31 cellular contexts compared by ENCODE assay signal in genomic region chr3:131357275-131357674, GRCh38. TPM values are rescaled to one million over a fixed set of nuclear protein-coding genes. Genes with fewer than 3 reads are reported as not detected.
DNase-seq lines count a peak whose midpoint lies in the region; ATAC-seq, FAIRE-seq and TF ChIP-seq lines count a peak whose summit lies in the region.
"Had no signal": no experiment of that assay in that cellular context is flagged by ENCODE, and none has a peak within 500 bp of the region (broad histone marks: within the 10 kb centered on the region; RNA-seq: fewer than 3 reads in every experiment).

No MANE protein-coding gene starts in this region.

- peaks cover 44% of the 10 kb centered on the region for H3K4me1 ChIP-seq in left ventricle myocardium inferior
- peaks cover 19% of the 10 kb centered on the region for H3K4me1 ChIP-seq in A549
- H3K4me1 ChIP-seq in HEK293 (ENCODE audit: control insufficient read depth, insufficient read depth, low read length): peaks cover 3% of the 10 kb centered on the region
- H3K4me1 ChIP-seq: BE2C had no signal

- no peak for TF ChIP-seq RAD21 in A549 (conservative IDR thresholded peaks at IDR 0.05 in 1 of 2, IDR thresholded peaks at IDR 0.05 in 1 of 2)

- CTCF ChIA-PET in A549 (lab: Yijun Ruan, JAX): no interaction called here
- CTCF ChIA-PET in HEK293 (lab: Yijun Ruan, JAX): no interaction called here

- intact Hi-C loops in left ventricle myocardium inferior (cut with micrococcal nuclease) (no loop called here), left ventricle myocardium superior (cut with micrococcal nuclease) (no loop called here)

- H3K4me2 ChIP-seq in A549: no peak overlapping the region
- H3K4me2 ChIP-seq: BLaER1; BLaER1 treated with 17β-estradiol and CSF1 and Interleukin-3, amounts not matched to agents 10 nM and 100 nM had no signal

- TF ChIP-seq CTCF in left ventricle myocardium inferior (IDR thresholded peaks at IDR 0.05; ENCODE audit: borderline replicate concordance) (no peak), A549 (IDR thresholded peaks at IDR 0.05) (no peak), HEK293 (tag by site-specific recombination; IDR thresholded peaks at IDR 0.05) (no peak), D721Med (IDR thresholded peaks at IDR 0.05; ENCODE audit: insufficient read depth, missing control alignments) (no peak)

- ATAC-seq in left ventricle myocardium superior: no peak
- ATAC-seq in A549: no peak
- ATAC-seq: CD8-positive, alpha-beta T cell had no signal

- POLR2A ChIA-PET in A549 (lab: Yijun Ruan, JAX): no interaction called here
- POLR2A ChIA-PET in HEK293 (lab: Yijun Ruan, JAX): no interaction called here

- H3K27ac ChIP-seq in left ventricle myocardium inferior (replicated peaks): peak overlapping the region; percentile 2
- H3K27ac ChIP-seq in A549: no peak overlapping the region
- H3K27ac ChIP-seq in HEK293 (ENCODE audit: extremely low read depth, low read depth, low read length): no peak overlapping the region
- H3K27ac ChIP-seq: 22Rv1; BLaER1; BLaER1 treated with 17β-estradiol and CSF1 and Interleukin-3, amounts not matched to agents 10 nM and 100 nM; C4-2B had no signal

- DNase-seq in left ventricle myocardium inferior (no peak), left ventricle myocardium superior (no peak), A549 (ENCODE audit: low read depth in 1 of 2, low spot score in 1 of 2) (no peak), D721Med (ENCODE audit: insufficient read length, low spot score) (no peak), islet precursor cell (no peak)
- DNase-seq: 8988T; ACHN; AML-193; BE2C; C1 segment of cervical spinal cord; Caco-2; Calu3; CD4-positive, alpha-beta memory T cell; CD4-positive, alpha-beta T cell; CD4-positive, CD25-positive, alpha-beta regulatory T cell; CD8-positive, alpha-beta memory T cell; CD8-positive, alpha-beta T cell; COR-L47; DMS 273 treated with DMSO at 0.1 percent for 48 hours; DMS153; DMS53; DMS79; DMS79 treated with DMSO at 0.1 percent for 48 hours; DND-41; EL had no signal

- H3K9me3 ChIP-seq in left ventricle myocardium inferior (replicated peaks) (no peaks in the 10 kb centered on the region), A549 (no peaks in the 10 kb centered on the region), HEK293 (ENCODE audit: control insufficient read depth, insufficient read depth, low read depth, low read length) (no peaks in the 10 kb centered on the region)
- H3K9me3 ChIP-seq: BE2C, Caco-2 had no signal

- H3K27me3 ChIP-seq in left ventricle myocardium inferior (ENCODE audit: low read depth): no peaks in the 10 kb centered on the region
- H3K27me3 ChIP-seq: BE2C; BLaER1; BLaER1 treated with 17β-estradiol and CSF1 and Interleukin-3, amounts not matched to agents 10 nM and 100 nM had no signal

- no peak overlapping the region for H3K4me3 ChIP-seq in left ventricle myocardium inferior
- H3K4me3 ChIP-seq in A549: no peak overlapping the region
- no peak overlapping the region for H3K4me3 ChIP-seq in HEK293 (ENCODE audit: low read depth, low read length)
- H3K4me3 ChIP-seq: BLaER1; BLaER1 treated with 17β-estradiol and CSF1 and Interleukin-3, amounts not matched to agents 10 nM and 100 nM had no signal

- TF ChIP-seq EP300 in A549 (IDR thresholded peaks at IDR 0.05): no peak

- H3K36me3 ChIP-seq in left ventricle myocardium inferior: no peaks in the 10 kb centered on the region
- no peaks in the 10 kb centered on the region for H3K36me3 ChIP-seq in HEK293 (ENCODE audit: control insufficient read depth in 2 of 2, insufficient read depth in 1 of 2, low read length in 2 of 2)
- H3K36me3 ChIP-seq: BE2C; BLaER1; BLaER1 treated with 17β-estradiol and CSF1 and Interleukin-3, amounts not matched to agents 10 nM and 100 nM had no signal

- WGBS in A549 (ENCODE audit: missing lambda C conversion rate): 92% methylated on average over 1 of the region's 1 CpG

- TF ChIP-seq POLR2A in A549 (IDR thresholded peaks at IDR 0.05; ENCODE audit: low read length): no peak

- FAIRE-seq in A549 (lab: Jason Lieb, UNC) (no peak), D721Med (lab: Jason Lieb, UNC) (no peak)
- FAIRE-seq: A204.1 had no signal

TF ChIP-seq in A549, 52 proteins besides CTCF, POLR2A, EP300 and RAD21:
- no peak for TF ChIP-seq KDM1A (IDR thresholded peaks at IDR 0.05; ENCODE audit: low read depth)
- TF ChIP-seq ZC3H11A (IDR thresholded peaks at IDR 0.05): peak; percentile 59

TF ChIP-seq in HEK293, 187 proteins besides CTCF, POLR2A, EP300 and RAD21 (continues in another document):
- TF ChIP-seq ZNF433 (tag by site-specific recombination; IDR thresholded peaks at IDR 0.05; ENCODE audit: low read depth) (peak; percentile 56), ZNF394 (tag by site-specific recombination; IDR thresholded peaks at IDR 0.05; ENCODE audit: borderline replicate concordance) (peak; percentile 80; the same call in 1 of the 2 replicates), ZNF518A (tag by site-specific recombination; conservative IDR thresholded peaks at IDR 0.05; ENCODE audit: low read depth) (peak; percentile 71), ZNF148 (tag by site-specific recombination; IDR thresholded peaks at IDR 0.05; ENCODE audit: borderline replicate concordance) (no peak), ZBTB8A (tag by site-specific recombination; IDR thresholded peaks at IDR 0.05) (peak; percentile 31; the same call in 1 of the 2 replicates), ZXDB (tag by site-specific recombination; IDR thresholded peaks at IDR 0.05) (no peak)

RNA-seq across cellular contexts. Expression of gene NUDT16, which starts 24.3 kb away (rescaled TPM):
- total RNA-seq in left ventricle myocardium inferior: 35.3 TPM
- 26.0 TPM for total RNA-seq in left ventricle myocardium superior
- polyA plus RNA-seq in A549 (2011; rRNA removed): 5.6 and 8.2 TPM in 2 replicates
- 3.6 and 4.8 TPM in 2 replicates for polyA plus RNA-seq in A549 (2012; cell fraction: cytosol; rRNA removed)
- polyA plus RNA-seq in A549 (2012; cell fraction: nucleus; rRNA removed): 4.3 TPM in 2 replicates
- polyA plus RNA-seq in A549 (2017; fragmentation: RNase III; extraction: RNeasy Plus Mini Kit Qiagen cat#74134 plus additional on column Dnase treatment): 9.2 to 11.2 TPM (median 10.7 TPM) in 3 replicates
- 3.6 and 4.2 TPM in 2 replicates for polyA minus RNA-seq in A549 (2011; rRNA and poly(A)+ RNA removed)
